1 cellular context compared by ENCODE assay signal in the genomic region with DNA sequence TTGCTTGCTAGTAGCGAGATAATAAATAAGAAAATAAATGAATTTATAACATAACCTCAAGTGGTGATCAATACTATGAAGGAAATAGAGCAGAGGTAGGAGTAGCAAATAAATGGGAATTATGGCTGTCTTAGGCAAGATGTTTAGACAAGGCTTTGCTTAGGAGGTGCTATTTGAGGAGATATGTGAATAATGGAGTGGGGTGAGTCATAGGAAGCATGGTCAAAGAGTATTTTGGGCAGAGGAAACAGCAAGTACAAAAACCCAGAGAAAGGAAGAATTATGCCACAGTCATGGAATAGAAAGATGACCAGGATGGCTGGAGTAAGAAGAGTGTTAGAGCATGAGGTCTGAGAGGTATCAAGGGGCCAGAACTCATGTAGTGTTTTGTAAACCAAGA.
TF ChIP-seq lines count a peak whose summit lies in the region.

No MANE protein-coding gene starts in this region.

TF ChIP-seq in HepG2, 621 proteins besides CTCF, POLR2A, EP300 and RAD21:
- TF ChIP-seq TGIF2 (CRISPR knock-in tag; IDR thresholded peaks at IDR 0.05), result no peak
- TF ChIP-seq SRSF4 (IDR thresholded peaks at IDR 0.05; ENCODE audit: low read depth, low read length, poor library complexity, severe bottlenecking), result no peak
- TF ChIP-seq PHF5A (CRISPR knock-in tag; IDR thresholded peaks at IDR 0.05; ENCODE audit: low read depth, unreplicated experiment), result no peak
- no peak for TF ChIP-seq JARID2 (CRISPR knock-in tag; IDR thresholded peaks at IDR 0.05; ENCODE audit: insufficient replicate concordance)
- TF ChIP-seq, protein P1, sequence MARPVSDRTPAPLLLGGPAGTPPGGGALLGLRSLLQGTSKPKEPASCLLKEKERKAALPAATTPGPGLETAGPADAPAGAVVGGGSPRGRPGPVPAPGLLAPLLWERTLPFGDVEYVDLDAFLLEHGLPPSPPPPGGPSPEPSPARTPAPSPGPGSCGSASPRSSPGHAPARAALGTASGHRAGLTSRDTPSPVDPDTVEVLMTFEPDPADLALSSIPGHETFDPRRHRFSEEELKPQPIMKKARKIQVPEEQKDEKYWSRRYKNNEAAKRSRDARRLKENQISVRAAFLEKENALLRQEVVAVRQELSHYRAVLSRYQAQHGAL (CRISPR knock-in tag; IDR thresholded peaks at IDR 0.05; ENCODE audit: not compliant biosample characterization), result no peak
- TF ChIP-seq, protein P2, sequence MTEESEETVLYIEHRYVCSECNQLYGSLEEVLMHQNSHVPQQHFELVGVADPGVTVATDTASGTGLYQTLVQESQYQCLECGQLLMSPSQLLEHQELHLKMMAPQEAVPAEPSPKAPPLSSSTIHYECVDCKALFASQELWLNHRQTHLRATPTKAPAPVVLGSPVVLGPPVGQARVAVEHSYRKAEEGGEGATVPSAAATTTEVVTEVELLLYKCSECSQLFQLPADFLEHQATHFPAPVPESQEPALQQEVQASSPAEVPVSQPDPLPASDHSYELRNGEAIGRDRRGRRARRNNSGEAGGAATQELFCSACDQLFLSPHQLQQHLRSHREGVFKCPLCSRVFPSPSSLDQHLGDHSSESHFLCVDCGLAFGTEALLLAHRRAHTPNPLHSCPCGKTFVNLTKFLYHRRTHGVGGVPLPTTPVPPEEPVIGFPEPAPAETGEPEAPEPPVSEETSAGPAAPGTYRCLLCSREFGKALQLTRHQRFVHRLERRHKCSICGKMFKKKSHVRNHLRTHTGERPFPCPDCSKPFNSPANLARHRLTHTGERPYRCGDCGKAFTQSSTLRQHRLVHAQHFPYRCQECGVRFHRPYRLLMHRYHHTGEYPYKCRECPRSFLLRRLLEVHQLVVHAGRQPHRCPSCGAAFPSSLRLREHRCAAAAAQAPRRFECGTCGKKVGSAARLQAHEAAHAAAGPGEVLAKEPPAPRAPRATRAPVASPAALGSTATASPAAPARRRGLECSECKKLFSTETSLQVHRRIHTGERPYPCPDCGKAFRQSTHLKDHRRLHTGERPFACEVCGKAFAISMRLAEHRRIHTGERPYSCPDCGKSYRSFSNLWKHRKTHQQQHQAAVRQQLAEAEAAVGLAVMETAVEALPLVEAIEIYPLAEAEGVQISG (CRISPR knock-in tag; IDR thresholded peaks at IDR 0.05), result no peak
- TF ChIP-seq WIZ (CRISPR knock-in tag; IDR thresholded peaks at IDR 0.05), result no peak
- no peak for TF ChIP-seq ZNF207 (IDR thresholded peaks at IDR 0.05; ENCODE audit: borderline replicate concordance)
- TF ChIP-seq ZNF670 (CRISPR knock-in tag; IDR thresholded peaks at IDR 0.05; ENCODE audit: borderline replicate concordance), result no peak
- TF ChIP-seq, protein P3, sequence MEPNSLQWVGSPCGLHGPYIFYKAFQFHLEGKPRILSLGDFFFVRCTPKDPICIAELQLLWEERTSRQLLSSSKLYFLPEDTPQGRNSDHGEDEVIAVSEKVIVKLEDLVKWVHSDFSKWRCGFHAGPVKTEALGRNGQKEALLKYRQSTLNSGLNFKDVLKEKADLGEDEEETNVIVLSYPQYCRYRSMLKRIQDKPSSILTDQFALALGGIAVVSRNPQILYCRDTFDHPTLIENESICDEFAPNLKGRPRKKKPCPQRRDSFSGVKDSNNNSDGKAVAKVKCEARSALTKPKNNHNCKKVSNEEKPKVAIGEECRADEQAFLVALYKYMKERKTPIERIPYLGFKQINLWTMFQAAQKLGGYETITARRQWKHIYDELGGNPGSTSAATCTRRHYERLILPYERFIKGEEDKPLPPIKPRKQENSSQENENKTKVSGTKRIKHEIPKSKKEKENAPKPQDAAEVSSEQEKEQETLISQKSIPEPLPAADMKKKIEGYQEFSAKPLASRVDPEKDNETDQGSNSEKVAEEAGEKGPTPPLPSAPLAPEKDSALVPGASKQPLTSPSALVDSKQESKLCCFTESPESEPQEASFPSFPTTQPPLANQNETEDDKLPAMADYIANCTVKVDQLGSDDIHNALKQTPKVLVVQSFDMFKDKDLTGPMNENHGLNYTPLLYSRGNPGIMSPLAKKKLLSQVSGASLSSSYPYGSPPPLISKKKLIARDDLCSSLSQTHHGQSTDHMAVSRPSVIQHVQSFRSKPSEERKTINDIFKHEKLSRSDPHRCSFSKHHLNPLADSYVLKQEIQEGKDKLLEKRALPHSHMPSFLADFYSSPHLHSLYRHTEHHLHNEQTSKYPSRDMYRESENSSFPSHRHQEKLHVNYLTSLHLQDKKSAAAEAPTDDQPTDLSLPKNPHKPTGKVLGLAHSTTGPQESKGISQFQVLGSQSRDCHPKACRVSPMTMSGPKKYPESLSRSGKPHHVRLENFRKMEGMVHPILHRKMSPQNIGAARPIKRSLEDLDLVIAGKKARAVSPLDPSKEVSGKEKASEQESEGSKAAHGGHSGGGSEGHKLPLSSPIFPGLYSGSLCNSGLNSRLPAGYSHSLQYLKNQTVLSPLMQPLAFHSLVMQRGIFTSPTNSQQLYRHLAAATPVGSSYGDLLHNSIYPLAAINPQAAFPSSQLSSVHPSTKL (CRISPR knock-in tag; IDR thresholded peaks at IDR 0.05), result no peak
- TF ChIP-seq FOXJ3 (CRISPR knock-in tag; IDR thresholded peaks at IDR 0.05; ENCODE audit: borderline replicate concordance), result no peak
- TF ChIP-seq ZNF589 (CRISPR knock-in tag; conservative IDR thresholded peaks at IDR 0.05), result no peak
